Comparison of ENCODE assay signal across 30 cellular contexts in the genomic region with DNA sequence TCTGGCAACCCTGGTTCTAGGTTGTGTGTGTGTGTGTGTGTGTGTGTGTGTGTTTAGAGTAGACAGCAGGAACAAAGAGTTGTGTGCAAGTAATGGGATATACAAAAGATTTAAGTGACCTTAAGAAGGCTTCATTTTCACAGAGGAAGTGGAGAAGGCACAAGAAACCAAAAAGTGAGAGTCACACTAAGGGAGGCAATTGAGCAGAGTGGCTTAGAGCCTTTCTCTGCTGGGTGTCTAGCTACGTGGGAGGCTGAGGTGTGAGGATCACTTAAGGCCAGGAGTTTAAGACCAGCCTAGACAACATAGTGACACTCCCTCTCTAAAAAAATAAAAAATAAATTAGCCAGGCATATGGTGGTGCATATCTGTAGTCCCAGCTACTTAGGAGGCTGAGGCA.
A peak's percentile ranks its signal among the peaks of the same experiment; 100 is the strongest.
DNase-seq lines count a peak whose midpoint lies in the region; ATAC-seq and TF ChIP-seq lines count a peak whose summit lies in the region.
"Had no signal": no experiment of that assay in that cellular context is flagged by ENCODE, and none has a peak within 500 bp of the region (broad histone marks: within the 10 kb centered on the region; RNA-seq: fewer than 3 reads in every experiment).

No MANE protein-coding gene starts in this region.

- no peak for TF ChIP-seq CTCF in foreskin fibroblast (IDR thresholded peaks at IDR 0.05; ENCODE audit: low read depth, low read length)

- no peak overlapping the region for H3K4me3 Mint-ChIP-seq in stimulated activated memory B cell treated with anti-CD40 and anti-IgM and Interleukin-4, amounts not matched to agents 10 μg/mL and 1 μg/mL and 100 μg/mL, for 72 hours
- H3K4me3 Mint-ChIP-seq: activated CD8-positive, alpha-beta memory T cell treated with anti-CD3 and anti-CD28 coated beads, Interleukin-2, amount 10 ng/mL, durations not matched to agents 7 days and 5 days; activated T-cell treated with anti-CD3 and anti-CD28 coated beads, Interleukin-2, amount 50 U/mL, for 4 hours; GM23338; HFFc6 had no signal

- ATAC-seq in GM18520 (IDR thresholded peaks at IDR 0.05; ENCODE audit: unreplicated experiment) (peak; percentile 25), GM21367 (IDR thresholded peaks at IDR 0.05; ENCODE audit: unreplicated experiment) (peak; percentile 36), HG03460 (IDR thresholded peaks at IDR 0.05; ENCODE audit: unreplicated experiment) (peak; percentile 25), HG03442 (IDR thresholded peaks at IDR 0.05; ENCODE audit: unreplicated experiment) (no peak)
- peak; percentile 66 for ATAC-seq in stimulated activated memory B cell treated with anti-CD40 and anti-IgM and Interleukin-4, amounts not matched to agents 10 μg/mL and 1 μg/mL and 100 μg/mL, for 72 hours
- ATAC-seq: activated T-cell treated with anti-CD3 and anti-CD28 coated beads, Interleukin-2, amount 50 U/mL, for 4 hours; GM23338; left lung; right cardiac atrium had no signal

- peaks cover 28% of the 10 kb centered on the region for H3K4me1 Mint-ChIP-seq in stimulated activated memory B cell treated with anti-CD40 and anti-IgM and Interleukin-4, amounts not matched to agents 10 μg/mL and 1 μg/mL and 100 μg/mL, for 72 hours

- H3K9me3 Mint-ChIP-seq in stimulated activated memory B cell treated with anti-CD40 and anti-IgM and Interleukin-4, amounts not matched to agents 10 μg/mL and 1 μg/mL and 100 μg/mL, for 72 hours = no peaks in the 10 kb centered on the region
- H3K9me3 Mint-ChIP-seq: activated T-cell treated with anti-CD3 and anti-CD28 coated beads, Interleukin-2, amount 50 U/mL, for 4 hours; GM23338; HFFc6 had no signal

- peaks cover 34% of the 10 kb centered on the region for H3K27me3 Mint-ChIP-seq in stimulated activated memory B cell treated with anti-CD40 and anti-IgM and Interleukin-4, amounts not matched to agents 10 μg/mL and 1 μg/mL and 100 μg/mL, for 72 hours

- no peak for DNase-seq in foreskin fibroblast
- DNase-seq in islet precursor cell = no peak
- DNase-seq: activated CD4-positive, alpha-beta T cell treated with anti-CD3 and anti-CD28 coated beads, Interleukin-2, amount 50 U/mL, for 1 hour; activated gamma-delta T cell treated with Interleukin-2 at 50 U/mL for 16 hours; activated T-cell treated with anti-CD3 and anti-CD28 coated beads, Interleukin-2, amount 50 U/mL, for 4 hours; C1 segment of cervical spinal cord; caudate nucleus; COR-L47; cortex of kidney; erythroblast; HFFc6; left lung; mesendoderm; NCI-H1417 treated with DMSO at 0.1 percent for 48 hours; NCI-H2029 treated with DMSO at 0.1 percent for 48 hours; NCI-H2227 treated with DMSO at 0.1 percent for 48 hours; NCI-H526 treated with DMSO at 0.1 percent for 48 hours; posterior cingulate gyrus; right cardiac atrium; stimulated activated naive CD8-positive, alpha-beta T cell treated with anti-CD3 and anti-CD28 coated beads, Interleukin-15, Interleukin-2, amounts not matched to agents 100 U/mL and 50 U/mL, for 24 hours; upper lobe of right lung had no signal

- H3K36me3 Mint-ChIP-seq in stimulated activated memory B cell treated with anti-CD40 and anti-IgM and Interleukin-4, amounts not matched to agents 10 μg/mL and 1 μg/mL and 100 μg/mL, for 72 hours = no peaks in the 10 kb centered on the region
- H3K36me3 Mint-ChIP-seq: activated CD8-positive, alpha-beta memory T cell treated with anti-CD3 and anti-CD28 coated beads, Interleukin-2, amount 10 ng/mL, durations not matched to agents 7 days and 5 days had no signal

- H3K27ac Mint-ChIP-seq in stimulated activated memory B cell treated with anti-CD40 and anti-IgM and Interleukin-4, amounts not matched to agents 10 μg/mL and 1 μg/mL and 100 μg/mL, for 72 hours = peak overlapping the region; percentile 50
- H3K27ac Mint-ChIP-seq: activated CD8-positive, alpha-beta memory T cell treated with anti-CD3 and anti-CD28 coated beads, Interleukin-2, amount 10 ng/mL, durations not matched to agents 7 days and 5 days; GM23338; HFFc6 had no signal

- no peak overlapping the region for H3K4me3 ChIP-seq in foreskin fibroblast (ENCODE audit: low read depth in 1 of 2, low read length in 2 of 2)
- H3K4me3 ChIP-seq: GM23338, left lung, SJCRH30, smooth muscle cell, upper lobe of right lung had no signal
